ENCODE assay signal across 13 cellular contexts in genomic region chr22:37654556-37655251, GRCh38.
"Had no signal": no experiment of that assay in that cellular context is flagged by ENCODE, and none has a peak within 500 bp of the region (broad histone marks: within the 10 kb centered on the region; RNA-seq: fewer than 3 reads in every experiment).

No MANE protein-coding gene starts in this region.

- H3K4me3 ChIP-seq: pancreas, upper lobe of left lung had no signal

- H3K27ac ChIP-seq: pancreas, upper lobe of left lung, VCaP had no signal

- H3K9me3 Mint-ChIP-seq: neural crest cell had no signal

- H3K4me3 Mint-ChIP-seq: neural crest cell had no signal

- H3K27me3 ChIP-seq: pancreas, upper lobe of left lung had no signal

- ATAC-seq: left cardiac atrium, pancreas had no signal

- H3K36me3 ChIP-seq: pancreas had no signal

- H3K9me3 ChIP-seq: pancreas, upper lobe of left lung had no signal

- DNase-seq: activated CD4-positive, alpha-beta T cell treated with anti-CD3 and anti-CD28 coated beads for 4 hours; activated naive CD4-positive, alpha-beta T cell treated with anti-CD3 and anti-CD28 coated beads, Interleukin-2, amount 50 U/mL, for 16 hours; activated T-cell treated with anti-CD3 and anti-CD28 coated beads, Interleukin-2, amount 50 U/mL, for 48 hours; caudate nucleus; dermis blood vessel endothelial cell; left cardiac atrium; mammary epithelial cell; stimulated activated CD4-positive, alpha-beta T cell treated with anti-CD3 and anti-CD28 coated beads, Interleukin-15, amount 100 ng/mL, for 24 hours; substantia nigra had no signal
